Comparison of ENCODE assay signal across 18 cellular contexts in the genomic region with DNA sequence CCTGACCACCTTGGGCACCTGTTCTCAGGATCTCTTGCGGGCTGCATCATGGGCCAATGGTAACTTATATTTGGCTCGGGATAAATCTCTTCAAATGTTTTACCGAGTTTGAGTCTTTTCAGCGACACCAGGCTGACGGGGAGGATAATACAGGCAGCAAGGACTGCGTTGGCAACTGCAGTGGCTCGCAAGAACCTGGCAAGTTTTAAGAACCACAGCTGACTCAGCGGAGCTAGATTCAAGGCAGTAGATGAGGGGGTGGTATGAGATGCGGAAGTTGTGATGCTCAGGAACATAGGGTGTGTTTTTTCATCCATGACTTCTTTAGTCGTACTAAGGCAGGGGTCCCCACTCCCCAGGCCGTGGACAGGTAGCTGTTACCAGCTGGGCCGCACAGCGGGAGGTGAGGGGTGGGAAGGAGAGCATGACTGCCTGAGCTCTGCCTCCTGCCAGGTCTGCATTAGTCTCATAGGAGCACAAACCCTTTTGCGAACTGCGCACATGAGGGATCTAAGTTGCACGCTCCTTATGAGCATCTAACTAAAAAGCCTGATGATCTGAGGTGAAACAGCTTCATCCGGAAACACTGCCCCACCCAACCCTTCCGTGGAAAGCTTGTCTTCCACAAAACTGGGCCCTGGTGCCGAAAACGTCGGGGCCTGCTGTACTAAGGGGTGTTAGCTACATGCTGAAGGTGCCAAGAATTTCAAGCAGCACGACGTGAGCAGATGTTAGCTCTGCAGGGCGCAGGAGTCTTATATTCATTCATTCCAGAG. TPM values are rescaled to one million over a fixed set of nuclear protein-coding genes. Genes with fewer than 3 reads are reported as not detected.
DNase-seq lines count a peak whose midpoint lies in the region; ATAC-seq and TF ChIP-seq lines count a peak whose summit lies in the region.
"Had no signal": no experiment of that assay in that cellular context is flagged by ENCODE, and none has a peak within 500 bp of the region (broad histone marks: within the 10 kb centered on the region; RNA-seq: fewer than 3 reads in every experiment).

No MANE protein-coding gene starts in this region.

- H3K27me3 ChIP-seq in lower lobe of right lung (ENCODE audit: low read depth) (no peaks in the 10 kb centered on the region), upper lobe of right lung (peaks cover 5% of the 10 kb centered on the region)

- H3K4me3 Mint-ChIP-seq in activated CD4-positive, alpha-beta T cell treated with anti-CD3 and anti-CD28 coated beads for 36 hours = no peak overlapping the region
- H3K4me3 Mint-ChIP-seq: CD8-positive, alpha-beta T cell had no signal

- intact Hi-C loops in activated CD4-positive, alpha-beta T cell treated with anti-CD3 and anti-CD28 coated beads for 36 hours (cut with DNase I, micrococcal nuclease) = no loop called here
- intact Hi-C loops in lower lobe of right lung (cut with DNase I) = no loop called here
- intact Hi-C loops in upper lobe of right lung (cut with DNase I) = no loop called here

- peaks cover 3% of the 10 kb centered on the region for H3K36me3 Mint-ChIP-seq in activated CD4-positive, alpha-beta T cell treated with anti-CD3 and anti-CD28 coated beads for 36 hours (ENCODE audit: low read depth)
- H3K36me3 Mint-ChIP-seq: CD8-positive, alpha-beta T cell had no signal

- no peak for TF ChIP-seq CTCF in lower lobe of right lung (IDR thresholded peaks at IDR 0.05)
- TF ChIP-seq CTCF in upper lobe of right lung (IDR thresholded peaks at IDR 0.05) = no peak

- H3K36me3 ChIP-seq in lower lobe of right lung (no peaks in the 10 kb centered on the region), upper lobe of right lung (no peaks in the 10 kb centered on the region)
- H3K36me3 ChIP-seq: HAP-1 had no signal

- no peak overlapping the region for H3K4me3 ChIP-seq in lower lobe of right lung
- no peak overlapping the region for H3K4me3 ChIP-seq in upper lobe of right lung
- H3K4me3 ChIP-seq: HAP-1, SK-N-MC had no signal

- H3K4me1 Mint-ChIP-seq in activated CD4-positive, alpha-beta T cell treated with anti-CD3 and anti-CD28 coated beads for 36 hours = peaks cover 10% of the 10 kb centered on the region

- H3K4me1 ChIP-seq in lower lobe of right lung = peaks cover 20% of the 10 kb centered on the region
- H3K4me1 ChIP-seq in upper lobe of right lung = no peaks in the 10 kb centered on the region
- H3K4me1 ChIP-seq: HAP-1 had no signal

- H3K27ac Mint-ChIP-seq in activated CD4-positive, alpha-beta T cell treated with anti-CD3 and anti-CD28 coated beads for 36 hours = no peak overlapping the region
- H3K27ac Mint-ChIP-seq: CD8-positive, alpha-beta T cell had no signal

- POLR2A ChIA-PET in activated CD4-positive, alpha-beta T cell treated with anti-CD3 and anti-CD28 coated beads for 36 hours (lab: Charles Lee) = interaction anchor here (0.7 kb wide), 1 partner anchor 79 kb away, joined by 3 read pairs; no protein-coding TSS in a partner anchor

- no peaks in the 10 kb centered on the region for H3K9me3 Mint-ChIP-seq in activated CD4-positive, alpha-beta T cell treated with anti-CD3 and anti-CD28 coated beads for 36 hours (ENCODE audit: low read depth)
- H3K9me3 Mint-ChIP-seq: CD8-positive, alpha-beta T cell had no signal

- H3K27ac ChIP-seq in lower lobe of right lung (peak overlapping the region; percentile 41), upper lobe of right lung (peak overlapping the region; percentile 6)
- H3K27ac ChIP-seq: KMS-11, SK-N-MC had no signal

- H3K9me3 ChIP-seq in lower lobe of right lung = no peaks in the 10 kb centered on the region
- no peaks in the 10 kb centered on the region for H3K9me3 ChIP-seq in upper lobe of right lung
- H3K9me3 ChIP-seq: HAP-1 had no signal

- CTCF ChIA-PET in activated CD4-positive, alpha-beta T cell treated with anti-CD3 and anti-CD28 coated beads for 36 hours (lab: Charles Lee) = interaction anchor here (0.6 to 3.0 kb wide), 4 partner anchors 12 to 25 kb away, joined by 3 to 19 read pairs (median 4); no protein-coding TSS in a partner anchor

- peak; percentile 52 for DNase-seq in activated CD4-positive, alpha-beta T cell treated with anti-CD3 and anti-CD28 coated beads for 36 hours
- DNase-seq in activated CD4-positive, alpha-beta T cell treated with anti-CD3 and anti-CD28 coated beads, Interleukin-2, amount 50 U/mL, for 48 hours = no peak
- peak; percentile 17 for DNase-seq in RPMI8226
- DNase-seq in lower lobe of right lung = no peak
- no peak for DNase-seq in upper lobe of right lung
- no peak for DNase-seq in kidney glomerular epithelial cell (lab: John Stamatoyannopoulos, UW)
- DNase-seq in NCI-H510A treated with DMSO at 0.1 percent for 48 hours (lab: John Stamatoyannopoulos, UW) = no peak
- DNase-seq: CD8-positive, alpha-beta T cell; DND-41; NCI-H1417 treated with DMSO at 0.1 percent for 48 hours; NCI-H187 treated with DMSO at 0.1 percent for 48 hours; OCI-M1; SHP77 had no signal

- peaks cover 30% of the 10 kb centered on the region for H3K27me3 Mint-ChIP-seq in activated CD4-positive, alpha-beta T cell treated with anti-CD3 and anti-CD28 coated beads for 36 hours

- peak; percentile 55 for ATAC-seq in activated CD4-positive, alpha-beta T cell treated with anti-CD3 and anti-CD28 coated beads for 36 hours
- ATAC-seq in lower lobe of right lung (no peak), upper lobe of right lung (no peak), GM21529 (IDR thresholded peaks at IDR 0.05; ENCODE audit: unreplicated experiment) (no peak)
- ATAC-seq: CD8-positive, alpha-beta T cell had no signal

RNA-seq across cellular contexts. Expression of a gene that starts 6.4 kb away (rescaled TPM):
- total RNA-seq in activated CD4-positive, alpha-beta T cell treated with anti-CD3 and anti-CD28 coated beads for 36 hours = 10 to 100 TPM; 15.3 to 17.5 TPM
- total RNA-seq in lower lobe of right lung (32.1 TPM), upper lobe of right lung (26.9 TPM)
- total RNA-seq: HT-29 had no signal

Comparison
In these comparisons a context has a peak if more than half of its experiments do, and no peak if none do; other contexts are left out.
1. DNase-seq: peak in activated CD4-positive, alpha-beta T cell treated with anti-CD3 and anti-CD28 coated beads for 36 hours (single experiment) and RPMI8226 (single experiment); none in activated CD4-positive, alpha-beta T cell treated with anti-CD3 and anti-CD28 coated beads, Interleukin-2, amount 50 U/mL, for 48 hours (0 of 2), lower lobe of right lung (single experiment), upper lobe of right lung (single experiment), kidney glomerular epithelial cell (single experiment) and NCI-H510A treated with DMSO at 0.1 percent for 48 hours (single experiment).